Comparison of ENCODE assay signal across 18 cellular contexts in genomic region chr3:185401319-185401955, GRCh38. TPM values are rescaled to one million over a fixed set of nuclear protein-coding genes. Genes with fewer than 3 reads are reported as not detected.
DNase-seq lines count a peak whose midpoint lies in the region; ATAC-seq and TF ChIP-seq lines count a peak whose summit lies in the region.
"Had no signal": no experiment of that assay in that cellular context is flagged by ENCODE, and none has a peak within 500 bp of the region (broad histone marks: within the 10 kb centered on the region; RNA-seq: fewer than 3 reads in every experiment).

No MANE protein-coding gene starts in this region.

- H3K27ac Mint-ChIP-seq in Calu3 (ENCODE audit: unreplicated experiment): no peak overlapping the region
- H3K27ac Mint-ChIP-seq: CD4-positive, CD25-positive, alpha-beta regulatory T cell; WTC11 had no signal

- H3K27me3 Mint-ChIP-seq in Calu3 (ENCODE audit: unreplicated experiment): no peaks in the 10 kb centered on the region

- ATAC-seq in HG03457 (IDR thresholded peaks at IDR 0.05; ENCODE audit: unreplicated experiment) (no peak), GM18498 (IDR thresholded peaks at IDR 0.05; ENCODE audit: unreplicated experiment) (no peak)
- ATAC-seq: A549, esophagus mucosa, PC-3, WTC11 had no signal

- no peak overlapping the region for H3K4me3 Mint-ChIP-seq in Calu3 (ENCODE audit: low read depth, unreplicated experiment)
- H3K4me3 Mint-ChIP-seq: CD4-positive, CD25-positive, alpha-beta regulatory T cell; neural crest cell; WTC11 had no signal

- CTCF ChIA-PET in Calu3 (lab: Charles Lee): interaction anchor here (0.5 to 1.7 kb wide), 2 partner anchors 16 to 461 kb away, joined by 3 read pairs; no protein-coding TSS in a partner anchor

- no peaks in the 10 kb centered on the region for H3K27me3 ChIP-seq in dorsolateral prefrontal cortex
- H3K27me3 ChIP-seq in subcutaneous abdominal adipose tissue (ENCODE audit: control insufficient read depth in 5 of 5, insufficient read depth in 4 of 5, low read length in 5 of 5): no peaks in the 10 kb centered on the region

- DNase-seq in NCI-H146 (lab: John Stamatoyannopoulos, UW) (peak; percentile 59), NCI-H146 treated with DMSO at 0.1 percent for 48 hours (lab: John Stamatoyannopoulos, UW; ENCODE audit: unreplicated experiment) (no peak), NCI-H446 treated with DMSO at 0.1 percent for 48 hours (lab: John Stamatoyannopoulos, UW) (peak; percentile 89), dorsolateral prefrontal cortex (no peak), Calu3 (no peak)
- DNase-seq: activated effector memory CD4-positive, alpha-beta T cell treated with anti-CD3 and anti-CD28 coated beads, Interleukin-2, amount 50 U/mL, for 16 hours; CD4-positive, CD25-positive, alpha-beta regulatory T cell; cortex of kidney; GDM1; Karpas-422; PC-3 had no signal

- BruUV-seq in Calu3 (replicated peaks; lab: Mats Ljungman, UMichigan): no TSS peak

- H3K4me1 ChIP-seq in subcutaneous abdominal adipose tissue (ENCODE audit: control insufficient read depth in 5 of 5, insufficient read depth in 5 of 5, low read length in 5 of 5): peaks cover 0 to 30% (median 22%) of the 10 kb centered on the region in 5 donors
- H3K4me1 ChIP-seq: A549 had no signal

- no peak for TF ChIP-seq CTCF in dorsolateral prefrontal cortex (IDR thresholded peaks at IDR 0.05 in 54 of 56, conservative IDR thresholded peaks at IDR 0.05 in 2 of 56; ENCODE audit: low read depth in 1 of 56, partially characterized antibody in 56 of 56)
- no peak for TF ChIP-seq CTCF in Calu3 (IDR thresholded peaks at IDR 0.05; ENCODE audit: unreplicated experiment)

- no peaks in the 10 kb centered on the region for H3K9me3 ChIP-seq in subcutaneous abdominal adipose tissue (ENCODE audit: control insufficient read depth in 5 of 5, low read length in 5 of 5)
- H3K9me3 ChIP-seq: A549 had no signal

- H3K4me3 ChIP-seq in dorsolateral prefrontal cortex (no peak overlapping the region), subcutaneous abdominal adipose tissue (ENCODE audit: low read depth in 1 of 5, low read length in 5 of 5) (no peak overlapping the region)
- H3K4me3 ChIP-seq: A549 had no signal

- H3K27ac ChIP-seq in dorsolateral prefrontal cortex: peak overlapping the region in 30 of 59 donors; percentile 4 to 84 (median 68)
- peak overlapping the region; percentile 33 for H3K27ac ChIP-seq in subcutaneous abdominal adipose tissue (ENCODE audit: low read depth, low read length)
- H3K27ac ChIP-seq: A549 had no signal

- no peaks in the 10 kb centered on the region for H3K9me3 Mint-ChIP-seq in Calu3 (ENCODE audit: low read depth, unreplicated experiment)
- H3K9me3 Mint-ChIP-seq: neural crest cell, WTC11 had no signal

- peaks cover 9% of the 10 kb centered on the region for H3K4me1 Mint-ChIP-seq in Calu3 (ENCODE audit: low read depth, unreplicated experiment)
- H3K4me1 Mint-ChIP-seq: CD4-positive, CD25-positive, alpha-beta regulatory T cell; WTC11 had no signal

- no peaks in the 10 kb centered on the region for H3K36me3 ChIP-seq in subcutaneous abdominal adipose tissue (ENCODE audit: control insufficient read depth in 5 of 5, insufficient read depth in 5 of 5, low read length in 5 of 5)

- intact Hi-C loops in dorsolateral prefrontal cortex (cut with DNase I): no loop called here
- intact Hi-C loops in Calu3 (cut with micrococcal nuclease; ENCODE audit: unreplicated experiment): no loop called here

- no peak overlapping the region for H3K9ac ChIP-seq in subcutaneous abdominal adipose tissue (ENCODE audit: low read length in 5 of 5)

- no peaks in the 10 kb centered on the region for H3K36me3 Mint-ChIP-seq in Calu3 (ENCODE audit: insufficient read depth, unreplicated experiment)
- H3K36me3 Mint-ChIP-seq: CD4-positive, CD25-positive, alpha-beta regulatory T cell; WTC11 had no signal

RNA-seq across cellular contexts. Expression of gene MAP3K13, which starts 38.5 kb away (rescaled TPM):
- 10 to 100 TPM; 30.8 to 75.4 (median 54.1) TPM for total RNA-seq in dorsolateral prefrontal cortex
- total RNA-seq in Calu3 (2022): 102 and 114 TPM in 2 replicates

Comparison
In these comparisons a context has a peak if more than half of its experiments do, and no peak if none do; other contexts are left out.
1. DNase-seq: peak in NCI-H146 (single experiment) and NCI-H446 treated with DMSO at 0.1 percent for 48 hours (single experiment); none in NCI-H146 treated with DMSO at 0.1 percent for 48 hours (single experiment), dorsolateral prefrontal cortex (0 of 10) and Calu3 (single experiment).